8 cellular contexts compared by ENCODE assay signal in genomic region chr1:56577859-56578663, GRCh38. TPM values are rescaled to one million over a fixed set of nuclear protein-coding genes. Genes with fewer than 3 reads are reported as not detected.
DNase-seq lines count a peak whose midpoint lies in the region; ATAC-seq and TF ChIP-seq lines count a peak whose summit lies in the region.

No MANE protein-coding gene starts in this region.

- H2AFZ ChIP-seq in parathyroid adenoma, result peak overlapping the region; percentile 62

- peak overlapping the region; percentile 63 for H3K4me3 ChIP-seq in GM06990 (replicated peaks; ENCODE audit: low read depth, low read length)
- peak overlapping the region; percentile 94 for H3K4me3 ChIP-seq in parathyroid adenoma (ENCODE audit: low read depth, low read length)

- H3K9ac ChIP-seq in parathyroid adenoma, result peak overlapping the region; percentile 53

- H3K27me3 ChIP-seq in GM06990 (replicated peaks; ENCODE audit: control insufficient read depth, insufficient read depth, low read length) (peaks cover 2% of the 10 kb centered on the region), parathyroid adenoma (ENCODE audit: control insufficient read depth, insufficient read depth, low read length) (no peaks in the 10 kb centered on the region)

- ATAC-seq in Right ventricle myocardium inferior, result peak; percentile 16
- ATAC-seq in HG02763 (IDR thresholded peaks at IDR 0.05; ENCODE audit: unreplicated experiment), result no peak
- ATAC-seq in GM18870 (IDR thresholded peaks at IDR 0.05; ENCODE audit: unreplicated experiment), result no peak

- peak overlapping the region; percentile 90 for H3K27ac ChIP-seq in parathyroid adenoma

- TF ChIP-seq CTCF in GM06990 (IDR thresholded peaks at IDR 0.05; ENCODE audit: insufficient read depth, low read length, poor library complexity, severe bottlenecking) (no peak), parathyroid adenoma (IDR thresholded peaks at IDR 0.05) (no peak)

- H3K36me3 ChIP-seq in GM06990 (ENCODE audit: control insufficient read depth, insufficient read depth, low read length) (no peaks in the 10 kb centered on the region), parathyroid adenoma (ENCODE audit: control insufficient read depth, insufficient read depth, low read length) (no peaks in the 10 kb centered on the region)

- no peaks in the 10 kb centered on the region for H3K9me3 ChIP-seq in parathyroid adenoma (ENCODE audit: control insufficient read depth, low read length)

- H3K4me2 ChIP-seq in parathyroid adenoma (ENCODE audit: low read length), result peak overlapping the region; percentile 85

- peaks cover 5% of the 10 kb centered on the region for H3K4me1 ChIP-seq in parathyroid adenoma

- intact Hi-C loops in Right ventricle myocardium inferior (cut with DNase I), result loop anchor here (2.0 to 10.0 kb wide), 8 partner anchors 51 to 513 kb away; no protein-coding TSS in a partner anchor

- H3K79me2 ChIP-seq in parathyroid adenoma, result peaks cover 10% of the 10 kb centered on the region

- DNase-seq in A172 (ENCODE audit: low spot score) (peak; percentile 15), GM06990 (ENCODE audit: extremely low read depth, insufficient read length) (peak; percentile 65), NCI-H1092 treated with DMSO at 0.1 percent for 48 hours (lab: John Stamatoyannopoulos, UW) (peak; percentile 32), Right ventricle myocardium inferior (ENCODE audit: missing footprints) (peak; percentile 87)
- peak; percentile 23 to 24 for DNase-seq in activated T-cell treated with anti-CD3 and anti-CD28 coated beads, Interleukin-2, amount 50 U/mL, for 48 hours

RNA-seq across cellular contexts. Expression of gene PLPP3, which starts 1.3 kb away (rescaled TPM):
- total RNA-seq in A172 (2014; rRNA removed; shearing (Covaris generic)), result 2.8 and 5.9 TPM in 2 replicates
- 143 TPM for total RNA-seq in Right ventricle myocardium inferior

Comparison
In these comparisons a context has a peak if more than half of its experiments do, and no peak if none do; other contexts are left out.
1. DNase-seq: peak in every context shown above with its lines; median percentile 87 in Right ventricle myocardium inferior; 65 in GM06990; 32 in NCI-H1092 treated with DMSO at 0.1 percent for 48 hours; 24 in activated T-cell treated with anti-CD3 and anti-CD28 coated beads, Interleukin-2, amount 50 U/mL, for 48 hours; 15 in A172.
2. RNA of gene PLPP3, which starts 1.3 kb away (total RNA-seq): 143 TPM in Right ventricle myocardium inferior (single experiment); 2.8 to 5.9 TPM in A172; every median in the first group is over 10 times any median in the second.